ENCODE assay signal across 9 cellular contexts in the genomic region with DNA sequence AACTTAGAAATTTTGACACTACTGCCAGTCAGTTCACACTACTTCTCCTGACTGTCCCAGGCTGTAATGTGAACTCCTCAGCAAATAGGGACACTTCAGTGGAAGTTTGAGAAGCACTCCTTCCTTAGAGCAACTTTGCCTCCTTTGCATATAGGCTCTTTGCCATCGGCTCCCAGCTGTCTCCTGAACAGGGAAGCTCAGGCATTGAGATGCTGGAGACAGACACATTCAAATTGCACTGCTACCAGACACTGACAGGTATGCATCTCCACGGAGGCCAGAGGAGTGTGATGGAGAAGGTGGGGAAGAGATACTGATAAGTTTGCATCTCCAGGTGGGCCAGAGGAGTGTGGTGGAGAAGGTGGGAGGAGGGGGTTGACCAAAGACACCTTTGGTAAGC. TPM values are rescaled to one million over a fixed set of nuclear protein-coding genes. Genes with fewer than 3 reads are reported as not detected.
DNase-seq lines count a peak whose midpoint lies in the region; ATAC-seq and TF ChIP-seq lines count a peak whose summit lies in the region.
"Had no signal": no experiment of that assay in that cellular context is flagged by ENCODE, and none has a peak within 500 bp of the region (broad histone marks: within the 10 kb centered on the region; RNA-seq: fewer than 3 reads in every experiment).

No MANE protein-coding gene starts in this region.

- 12 to 17% methylated on average over 2 of the region's 2 CpGs for WGBS in body of pancreas, 2 donors

- no peak overlapping the region for H2AFZ ChIP-seq in ACC112 (ENCODE audit: low read length, unreplicated experiment)

- no peaks in the 10 kb centered on the region for H3K9me3 ChIP-seq in HEK293 (ENCODE audit: control insufficient read depth, insufficient read depth, low read depth, low read length)
- no peaks in the 10 kb centered on the region for H3K9me3 ChIP-seq in body of pancreas
- H3K9me3 ChIP-seq in muscle layer of colon (ENCODE audit: low read length) = no peaks in the 10 kb centered on the region

- H3K79me2 ChIP-seq in ACC112 (ENCODE audit: control insufficient read depth, insufficient read depth, low read length, unreplicated experiment) = peaks cover 53% of the 10 kb centered on the region

- POLR2A ChIA-PET in HEK293 (lab: Yijun Ruan, JAX) = interaction anchor here (1.0 to 2.5 kb wide), 3 partner anchors 47 to 75 kb away, joined by 3 to 13 read pairs (median 7); partner anchors contain the start of genes HMBS and VPS11

- TF ChIP-seq CTCF in HEK293 (tag by site-specific recombination; IDR thresholded peaks at IDR 0.05) (no peak), body of pancreas (IDR thresholded peaks at IDR 0.05) (no peak)

- intact Hi-C loops in body of pancreas (cut with DNase I) = no loop called here

- H3K9ac ChIP-seq in muscle layer of colon (ENCODE audit: low read length) = peak overlapping the region; percentile 79

- no peak overlapping the region for H3K27ac ChIP-seq in ACC112 (ENCODE audit: low read depth, low read length)
- H3K27ac ChIP-seq in HEK293 (ENCODE audit: extremely low read depth, low read depth, low read length) = no peak overlapping the region
- H3K27ac ChIP-seq in body of pancreas = peak overlapping the region in 3 of 4 donors; percentile 83 to 96 (median 91)
- no peak overlapping the region for H3K27ac ChIP-seq in muscle layer of colon (ENCODE audit: low read depth, low read length)

- CTCF ChIA-PET in HEK293 (lab: Yijun Ruan, JAX) = interaction anchor here (0.6 to 1.6 kb wide), 2 partner anchors 80 to 82 kb away, joined by 3 read pairs; no protein-coding TSS in a partner anchor

- TF ChIP-seq POLR2A in body of pancreas (IDR thresholded peaks at IDR 0.05) = no peak

- H3K27me3 ChIP-seq in ACC112 (ENCODE audit: insufficient read depth, low read length) (no peaks in the 10 kb centered on the region), body of pancreas (no peaks in the 10 kb centered on the region), muscle layer of colon (ENCODE audit: control insufficient read depth in 1 of 2, insufficient read depth in 2 of 2, low read length in 2 of 2) (no peaks in the 10 kb centered on the region)

- H3K4me3 ChIP-seq in ACC112 (ENCODE audit: low read depth, low read length) = peak overlapping the region; percentile 88
- H3K4me3 ChIP-seq in HEK293 (ENCODE audit: low read depth, low read length) = peak overlapping the region; percentile 63; the same call in 1 of the 2 replicates
- H3K4me3 ChIP-seq in body of pancreas = no peak overlapping the region
- H3K4me3 ChIP-seq in muscle layer of colon (ENCODE audit: low read depth in 1 of 2, low read length in 2 of 2) = peak overlapping the region in 1 of 2 donors; percentile 99

- ATAC-seq in body of pancreas (no peak), GM21717 (IDR thresholded peaks at IDR 0.05; ENCODE audit: unreplicated experiment) (no peak)

- H3K4me1 ChIP-seq in ACC112 (ENCODE audit: control insufficient read depth, insufficient read depth, low read length, unreplicated experiment) (peaks cover 43% of the 10 kb centered on the region), HEK293 (ENCODE audit: control insufficient read depth, insufficient read depth, low read length) (no peaks in the 10 kb centered on the region), body of pancreas (peaks cover 76% of the 10 kb centered on the region), muscle layer of colon (ENCODE audit: insufficient read depth, low read length) (peaks cover 37% of the 10 kb centered on the region)

- DNase-seq in body of pancreas (no peak), mucosa of gallbladder (ENCODE audit: low spot score) (no peak), NCI-H748 (lab: John Stamatoyannopoulos, UW; ENCODE audit: unreplicated experiment) (no peak)
- DNase-seq in stimulated activated CD8-positive, alpha-beta memory T cell treated with anti-CD3 and anti-CD28 coated beads, Interleukin-4, amount 100 ng/mL, for 48 hours = no peak
- DNase-seq: GDM1 had no signal

- peaks cover 33% of the 10 kb centered on the region for H3K36me3 ChIP-seq in ACC112 (ENCODE audit: insufficient read depth, low read length)
- peaks cover 9 to 70% of the 10 kb centered on the region in 2 experiments; a peak in 2 of 3 replicates for H3K36me3 ChIP-seq in HEK293 (ENCODE audit: control insufficient read depth in 2 of 2, insufficient read depth in 1 of 2, low read length in 2 of 2)
- H3K36me3 ChIP-seq in body of pancreas (replicated peaks in 1 of 2; ENCODE audit: insufficient read depth in 1 of 2, low read depth in 2 of 2) = peaks cover 0 to 3% of the 10 kb centered on the region in 2 donors
- peaks cover 59% of the 10 kb centered on the region for H3K36me3 ChIP-seq in muscle layer of colon (ENCODE audit: insufficient read depth, low read length)

TF ChIP-seq in HEK293, 187 proteins besides CTCF, POLR2A, EP300 and RAD21:
- TF ChIP-seq KLF9 (tag by site-specific recombination; IDR thresholded peaks at IDR 0.05; ENCODE audit: low read depth) = no peak
- TF ChIP-seq GLIS2 (tag by site-specific recombination; IDR thresholded peaks at IDR 0.05) = no peak
- no peak for TF ChIP-seq KLF10 (tag by site-specific recombination; IDR thresholded peaks at IDR 0.05)
- no peak for TF ChIP-seq INSM2 (tag by site-specific recombination; IDR thresholded peaks at IDR 0.05)
- no peak for TF ChIP-seq ZNF548 (tag by site-specific recombination; IDR thresholded peaks at IDR 0.05)
- TF ChIP-seq ZFP3 (tag by site-specific recombination; IDR thresholded peaks at IDR 0.05; ENCODE audit: low read depth) = no peak
- no peak for TF ChIP-seq ZNF354C (tag by site-specific recombination; IDR thresholded peaks at IDR 0.05; ENCODE audit: borderline replicate concordance, low read depth)
- TF ChIP-seq EGR2 (tag by site-specific recombination; IDR thresholded peaks at IDR 0.05; ENCODE audit: low read depth) = 0 out of 2 replicates have a peak, but pooled peaks have one; percentile 23
- no peak for TF ChIP-seq MEIS1 (CRISPR knock-in tag; IDR thresholded peaks at IDR 0.05; ENCODE audit: borderline replicate concordance)
- TF ChIP-seq ZNF521 (tag by site-specific recombination; IDR thresholded peaks at IDR 0.05) = no peak
- TF ChIP-seq ZNF514 (tag by site-specific recombination; IDR thresholded peaks at IDR 0.05) = no peak
- TF ChIP-seq, protein P1, sequence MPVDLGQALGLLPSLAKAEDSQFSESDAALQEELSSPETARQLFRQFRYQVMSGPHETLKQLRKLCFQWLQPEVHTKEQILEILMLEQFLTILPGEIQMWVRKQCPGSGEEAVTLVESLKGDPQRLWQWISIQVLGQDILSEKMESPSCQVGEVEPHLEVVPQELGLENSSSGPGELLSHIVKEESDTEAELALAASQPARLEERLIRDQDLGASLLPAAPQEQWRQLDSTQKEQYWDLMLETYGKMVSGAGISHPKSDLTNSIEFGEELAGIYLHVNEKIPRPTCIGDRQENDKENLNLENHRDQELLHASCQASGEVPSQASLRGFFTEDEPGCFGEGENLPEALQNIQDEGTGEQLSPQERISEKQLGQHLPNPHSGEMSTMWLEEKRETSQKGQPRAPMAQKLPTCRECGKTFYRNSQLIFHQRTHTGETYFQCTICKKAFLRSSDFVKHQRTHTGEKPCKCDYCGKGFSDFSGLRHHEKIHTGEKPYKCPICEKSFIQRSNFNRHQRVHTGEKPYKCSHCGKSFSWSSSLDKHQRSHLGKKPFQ (tag by site-specific recombination; IDR thresholded peaks at IDR 0.05) = peak; percentile 41; the same call in 1 of the 2 replicates
- no peak for TF ChIP-seq ZNF394 (tag by site-specific recombination; IDR thresholded peaks at IDR 0.05; ENCODE audit: borderline replicate concordance)
- no peak for TF ChIP-seq ZNF155 (tag by site-specific recombination; IDR thresholded peaks at IDR 0.05)
- TF ChIP-seq YY2 (tag by site-specific recombination; IDR thresholded peaks at IDR 0.05) = no peak
- TF ChIP-seq, protein P2, sequence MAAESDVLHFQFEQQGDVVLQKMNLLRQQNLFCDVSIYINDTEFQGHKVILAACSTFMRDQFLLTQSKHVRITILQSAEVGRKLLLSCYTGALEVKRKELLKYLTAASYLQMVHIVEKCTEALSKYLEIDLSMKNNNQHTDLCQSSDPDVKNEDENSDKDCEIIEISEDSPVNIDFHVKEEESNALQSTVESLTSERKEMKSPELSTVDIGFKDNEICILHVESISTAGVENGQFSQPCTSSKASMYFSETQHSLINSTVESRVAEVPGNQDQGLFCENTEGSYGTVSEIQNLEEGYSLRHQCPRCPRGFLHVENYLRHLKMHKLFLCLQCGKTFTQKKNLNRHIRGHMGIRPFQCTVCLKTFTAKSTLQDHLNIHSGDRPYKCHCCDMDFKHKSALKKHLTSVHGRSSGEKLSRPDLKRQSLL (tag by site-specific recombination; IDR thresholded peaks at IDR 0.05) = peak; percentile 95
- TF ChIP-seq ZBTB20 (tag by site-specific recombination; IDR thresholded peaks at IDR 0.05) = no peak
- no peak for TF ChIP-seq ZNF473 (tag by site-specific recombination; IDR thresholded peaks at IDR 0.05)
- no peak for TF ChIP-seq ZNF677 (tag by site-specific recombination; IDR thresholded peaks at IDR 0.05)
- TF ChIP-seq ZBTB7A (tag by site-specific recombination; IDR thresholded peaks at IDR 0.05; ENCODE audit: low read depth) = no peak
- TF ChIP-seq ZSCAN23 (tag by site-specific recombination; IDR thresholded peaks at IDR 0.05) = no peak
- TF ChIP-seq ZXDB (tag by site-specific recombination; IDR thresholded peaks at IDR 0.05) = no peak

RNA-seq across cellular contexts. Expression of gene TRAPPC4, which starts 1.4 kb away (rescaled TPM):
- total RNA-seq in body of pancreas (10 to 100 TPM; 26.2 to 39.9 TPM), mucosa of gallbladder (82.6 TPM)

RNA-seq across cellular contexts. Expression of gene RPS25, which starts 1.9 kb away (rescaled TPM):
- total RNA-seq in body of pancreas (1,000 to 10,000 TPM in 1 of 2 donors, 100 to 1,000 TPM in 1; 824 to 1,261 TPM), mucosa of gallbladder (662 TPM)

RNA-seq across cellular contexts. Expression of gene SLC37A4, which starts 10.7 kb away (rescaled TPM):
- total RNA-seq in body of pancreas (10 to 100 TPM; 64.6 to 90.3 TPM), mucosa of gallbladder (64.3 TPM)

RNA-seq across cellular contexts. Expression of gene CENATAC, which starts 22.1 kb away (rescaled TPM):
- total RNA-seq in body of pancreas (10 to 100 TPM; 68.7 to 95.9 TPM), mucosa of gallbladder (23.2 TPM)

RNA-seq across cellular contexts. Expression of gene HYOU1, which starts 37.0 kb away (rescaled TPM):
- 100 to 1,000 TPM; 121 to 218 TPM for total RNA-seq in body of pancreas
- total RNA-seq in mucosa of gallbladder = 201 TPM

Comparison
In these comparisons a context has a peak if more than half of its experiments do, and no peak if none do; other contexts are left out.
1. H3K27ac ChIP-seq: peak in body of pancreas (3 of 4); none in ACC112 (single experiment), HEK293 (single experiment) and muscle layer of colon (single experiment).
2. H3K4me3 ChIP-seq: peak in ACC112 (single experiment) and HEK293 (single experiment); none in body of pancreas (0 of 2).